Comparison of ENCODE assay signal across 33 cellular contexts in genomic region chr4:77199701-77200100, GRCh38.
"Had no signal": no experiment of that assay in that cellular context is flagged by ENCODE, and none has a peak within 500 bp of the region (broad histone marks: within the 10 kb centered on the region; RNA-seq: fewer than 3 reads in every experiment).

No MANE protein-coding gene starts in this region.

- H3K9me3 ChIP-seq: adrenal gland, ascending aorta, breast epithelium had no signal

- H3K36me3 Mint-ChIP-seq: activated naive CD4-positive, alpha-beta T cell treated with anti-CD3 and anti-CD28 coated beads, Interleukin-2, amount 50 U/mL, for 24 hours; activated naive CD8-positive, alpha-beta T cell treated with anti-CD3 and anti-CD28 coated beads for 36 hours; brain had no signal

- H3K36me3 ChIP-seq: adrenal gland, ascending aorta, breast epithelium, cardiac muscle cell, WERI-Rb-1 had no signal

- H3K4me3 Mint-ChIP-seq: activated B cell treated with CpG ODN at 0.5 μM for 24 hours; activated CD8-positive, alpha-beta T cell treated with anti-CD3 and anti-CD28 coated beads for 36 hours; activated naive CD4-positive, alpha-beta T cell treated with anti-CD3 and anti-CD28 coated beads for 36 hours; activated naive CD4-positive, alpha-beta T cell treated with anti-CD3 and anti-CD28 coated beads, Interleukin-2, amount 50 U/mL, for 24 hours; activated naive CD8-positive, alpha-beta T cell treated with anti-CD3 and anti-CD28 coated beads for 36 hours; activated naive CD8-positive, alpha-beta T cell treated with anti-CD3 and anti-CD28 coated beads, Interleukin-2, amount 50 U/mL, for 24 hours; activated T-cell treated with anti-CD3 and anti-CD28 coated beads, Interleukin-2, amount 50 U/mL, for 4 hours; brain; effector memory CD8-positive, alpha-beta T cell; T-helper 17 cell; T-helper 2 cell treated with Interferon-gamma antibody and Interleukin-4, amounts not matched to agents 5 μg/mL and 100 μg/mL, for 36 hours had no signal

- H3K9me3 Mint-ChIP-seq: activated B cell treated with CpG ODN at 0.5 μM for 24 hours; activated CD8-positive, alpha-beta T cell treated with anti-CD3 and anti-CD28 coated beads for 36 hours; activated naive CD4-positive, alpha-beta T cell treated with anti-CD3 and anti-CD28 coated beads for 36 hours; activated naive CD4-positive, alpha-beta T cell treated with anti-CD3 and anti-CD28 coated beads, Interleukin-2, amount 50 U/mL, for 24 hours; activated naive CD8-positive, alpha-beta T cell treated with anti-CD3 and anti-CD28 coated beads for 36 hours; activated naive CD8-positive, alpha-beta T cell treated with anti-CD3 and anti-CD28 coated beads, Interleukin-2, amount 50 U/mL, for 24 hours; activated T-cell treated with anti-CD3 and anti-CD28 coated beads, Interleukin-2, amount 50 U/mL, for 4 hours; activated T-helper 2 cell treated with anti-CD3 and anti-CD28 coated beads, Interferon-gamma antibody, Interleukin-2, Interleukin-4, amounts not matched to agents 10 μg/mL and 5 μg/mL and 100 μg/mL, durations not matched to agents 14 hours and 24 hours and 36 hours; effector memory CD8-positive, alpha-beta T cell; T-helper 2 cell treated with Interferon-gamma antibody and Interleukin-4, amounts not matched to agents 5 μg/mL and 100 μg/mL, for 36 hours had no signal

- H3K27me3 ChIP-seq: adrenal gland, ascending aorta, breast epithelium had no signal

- ATAC-seq: activated CD4-positive, CD25-positive, alpha-beta regulatory T cell treated with anti-CD3 and anti-CD28 coated beads, Interleukin-2, amount 50 U/mL, for 24 hours; activated CD8-positive, alpha-beta T cell treated with anti-CD3 and anti-CD28 coated beads for 36 hours; activated naive CD8-positive, alpha-beta T cell treated with anti-CD3 and anti-CD28 coated beads, Interleukin-2, amount 50 U/mL, for 24 hours; activated T-cell treated with anti-CD3 and anti-CD28 coated beads, Interleukin-2, amount 50 U/mL, for 4 hours; effector memory CD8-positive, alpha-beta T cell; esophagus mucosa; T-helper 17 cell had no signal

- H3K4me1 ChIP-seq: adrenal gland, ascending aorta, breast epithelium had no signal

- FAIRE-seq: colon, frontal cortex had no signal

- H3K27me3 Mint-ChIP-seq: activated B cell treated with CpG ODN at 0.5 μM for 24 hours; activated naive CD4-positive, alpha-beta T cell treated with anti-CD3 and anti-CD28 coated beads, Interleukin-2, amount 50 U/mL, for 24 hours; activated naive CD8-positive, alpha-beta T cell treated with anti-CD3 and anti-CD28 coated beads for 36 hours; activated naive CD8-positive, alpha-beta T cell treated with anti-CD3 and anti-CD28 coated beads, Interleukin-2, amount 50 U/mL, for 24 hours had no signal

- H3K4me3 ChIP-seq: adrenal gland, ascending aorta, breast epithelium, cardiac muscle cell had no signal

- H3K27ac ChIP-seq: adrenal gland, ascending aorta, breast epithelium, cardiac muscle cell, WERI-Rb-1 had no signal

- H3K27ac Mint-ChIP-seq: activated B cell treated with CpG ODN at 0.5 μM for 24 hours; activated CD8-positive, alpha-beta T cell treated with anti-CD3 and anti-CD28 coated beads for 36 hours; activated naive CD4-positive, alpha-beta T cell treated with anti-CD3 and anti-CD28 coated beads for 36 hours; activated naive CD4-positive, alpha-beta T cell treated with anti-CD3 and anti-CD28 coated beads, Interleukin-2, amount 50 U/mL, for 24 hours; activated naive CD8-positive, alpha-beta T cell treated with anti-CD3 and anti-CD28 coated beads for 36 hours; activated naive CD8-positive, alpha-beta T cell treated with anti-CD3 and anti-CD28 coated beads, Interleukin-2, amount 50 U/mL, for 24 hours; activated T-helper 2 cell treated with anti-CD3 and anti-CD28 coated beads, Interferon-gamma antibody, Interleukin-2, Interleukin-4, amounts not matched to agents 10 μg/mL and 5 μg/mL and 100 μg/mL, durations not matched to agents 14 hours and 24 hours and 36 hours; brain; effector memory CD8-positive, alpha-beta T cell; T-helper 17 cell; T-helper 2 cell treated with Interferon-gamma antibody and Interleukin-4, amounts not matched to agents 5 μg/mL and 100 μg/mL, for 36 hours had no signal

- DNase-seq: activated B cell treated with CpG ODN at 0.5 μM for 24 hours; activated CD4-positive, alpha-beta T cell treated with anti-CD3 and anti-CD28 coated beads for 48 hours; activated CD4-positive, alpha-beta T cell treated with anti-CD3 and anti-CD28 coated beads, Interleukin-2, amount 50 U/mL, for 1 hour; activated CD4-positive, alpha-beta T cell treated with anti-CD3 and anti-CD28 coated beads, Interleukin-2, amount 50 U/mL, for 48 hours; activated CD8-positive, alpha-beta memory T cell treated with anti-CD3 and anti-CD28 coated beads for 24 hours; activated CD8-positive, alpha-beta T cell treated with anti-CD3 and anti-CD28 coated beads for 36 hours; activated effector memory CD4-positive, alpha-beta T cell treated with anti-CD3 and anti-CD28 coated beads, Interleukin-2, amount 50 U/mL, for 16 hours; activated naive CD4-positive, alpha-beta T cell treated with anti-CD3 and anti-CD28 coated beads for 36 hours; activated naive CD8-positive, alpha-beta T cell treated with anti-CD3 and anti-CD28 coated beads for 36 hours; activated naive CD8-positive, alpha-beta T cell treated with anti-CD3 and anti-CD28 coated beads, Interleukin-2, amount 50 U/mL, for 24 hours; activated T-cell treated with anti-CD3 and anti-CD28 coated beads, Interleukin-2, amount 50 U/mL, for 4 hours; adrenal gland; amygdala; central memory CD4-positive, alpha-beta T cell; effector CD4-positive, alpha-beta T cell; effector memory CD8-positive, alpha-beta T cell; foreskin fibroblast; head of caudate nucleus; T-helper 1 cell; T-helper 17 cell; T1000; WERI-Rb-1 had no signal

- H3K4me1 Mint-ChIP-seq: T-helper 17 cell had no signal
